Comparison of ENCODE assay signal across 14 cellular contexts in the genomic region with DNA sequence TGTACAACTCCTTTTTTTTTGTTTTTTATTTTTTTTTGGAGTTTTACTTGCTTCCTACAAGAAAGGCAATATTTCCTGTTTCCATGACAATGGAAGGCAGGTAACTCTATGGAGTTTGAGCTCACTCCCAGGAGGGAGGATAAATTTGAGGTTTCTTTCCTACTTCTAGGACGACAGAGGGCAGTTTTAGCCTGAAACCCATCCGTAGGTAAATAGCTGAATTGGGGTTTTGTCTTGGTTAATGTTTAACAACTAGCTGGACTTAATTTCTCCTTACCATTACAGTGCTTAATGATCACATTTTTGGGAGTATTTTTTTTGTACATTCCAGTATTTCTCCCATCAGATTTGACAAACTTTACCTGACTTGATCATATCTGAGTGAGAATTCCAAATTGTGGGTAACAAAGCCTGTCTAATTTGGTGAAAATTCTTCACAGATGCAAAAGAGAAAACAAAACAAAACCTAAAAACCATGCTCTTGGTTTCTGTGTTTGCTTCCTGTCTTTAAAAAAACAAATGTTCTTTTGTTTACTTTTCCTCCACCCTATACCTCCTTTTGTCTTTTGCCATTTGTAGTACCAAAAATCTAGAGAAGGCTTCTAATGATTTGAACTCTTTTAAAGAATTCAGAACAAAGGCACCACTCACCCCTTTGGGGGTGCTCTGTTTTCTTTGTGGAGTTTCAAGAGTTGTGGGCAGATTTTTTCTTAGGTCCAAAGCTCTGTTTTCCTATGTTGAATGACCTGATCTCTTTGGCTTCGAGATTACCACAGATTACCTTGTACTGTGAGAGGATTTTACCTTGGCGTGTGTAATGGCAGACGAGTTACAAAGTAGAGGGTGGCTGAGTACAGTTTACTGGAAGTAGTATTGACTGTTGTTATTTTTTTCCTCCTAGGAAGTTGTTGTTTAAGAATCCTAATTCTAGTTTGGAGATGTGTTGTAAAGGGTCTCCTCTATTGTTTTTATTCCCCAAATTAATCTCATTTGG. TPM values are rescaled to one million over a fixed set of nuclear protein-coding genes. Genes with fewer than 3 reads are reported as not detected.
DNase-seq lines count a peak whose midpoint lies in the region; ATAC-seq, FAIRE-seq and TF ChIP-seq lines count a peak whose summit lies in the region.
"Not testable (repeated sequence)": the region's sequence is repeated elsewhere in the genome, so short reads cannot be mapped to it uniquely, and the experiment has no call there.
"Had no signal": no experiment of that assay in that cellular context is flagged by ENCODE, and none has a peak within 500 bp of the region (broad histone marks: within the 10 kb centered on the region; RNA-seq: fewer than 3 reads in every experiment).

No MANE protein-coding gene starts in this region.

- TF ChIP-seq CTCF in PC-3 (conservative IDR thresholded peaks at IDR 0.05; ENCODE audit: low read depth, low read length), result not testable (repeated sequence)

- H3K4me2 ChIP-seq in PC-3 (ENCODE audit: low read length), result not testable (repeated sequence)

- not testable (repeated sequence) for H3K27me3 ChIP-seq in PC-3 (ENCODE audit: low read length)

- FAIRE-seq in GM19239 (lab: Jason Lieb, UNC), result peak; percentile 87

- not testable (repeated sequence) for H3K4me1 ChIP-seq in PC-3 (ENCODE audit: insufficient read depth, low read length)

- H3K9ac ChIP-seq in PC-3 (ENCODE audit: low read length), result not testable (repeated sequence)

- not testable (repeated sequence) for H3F3A ChIP-seq in PC-3 (ENCODE audit: low read length, unreplicated experiment)

- H3K9me3 ChIP-seq in PC-3 (ENCODE audit: low read length), result not testable (repeated sequence)

- H3K4me3 ChIP-seq in PC-3 (ENCODE audit: low read length), result not testable (repeated sequence)

- H2AFZ ChIP-seq in PC-3 (ENCODE audit: low read length), result peak overlapping the region; percentile 27; the same call in 1 of the 2 replicates

- H4K20me1 ChIP-seq in PC-3 (ENCODE audit: low read length), result not testable (repeated sequence)

- CTCF ChIA-PET in PC-3 (lab: Charles Lee), result not testable (repeated sequence)

- H3K9me2 ChIP-seq in PC-3 (replicated peaks; ENCODE audit: low read length), result not testable (repeated sequence)

- not testable (repeated sequence) for H3K79me2 ChIP-seq in PC-3 (ENCODE audit: low read length)

- BruUV-seq in PC-3 (replicated peaks; lab: Mats Ljungman, UMichigan), result not testable (repeated sequence)

- H3K27ac ChIP-seq in PC-3 (ENCODE audit: low read length), result not testable (repeated sequence)

- H3K36me3 ChIP-seq in PC-3 (ENCODE audit: low read depth, low read length), result not testable (repeated sequence)

- POLR2A ChIA-PET in PC-3 (lab: Charles Lee; ENCODE audit: unreplicated experiment), result not testable (repeated sequence)

- intact Hi-C loops in PC-3 (cut with micrococcal nuclease), result not testable (repeated sequence)

- ATAC-seq in GM18517 (IDR thresholded peaks at IDR 0.05; ENCODE audit: unreplicated experiment), result peak; percentile 71
- ATAC-seq in GM21576 (IDR thresholded peaks at IDR 0.05; ENCODE audit: unreplicated experiment), result peak; percentile 70
- peak; percentile 74 for ATAC-seq in HG02840 (IDR thresholded peaks at IDR 0.05; ENCODE audit: low FRiP score, unreplicated experiment)
- peak; percentile 66 for ATAC-seq in HG03095 (IDR thresholded peaks at IDR 0.05; ENCODE audit: unreplicated experiment)
- ATAC-seq in HG03457 (IDR thresholded peaks at IDR 0.05; ENCODE audit: unreplicated experiment), result peak; percentile 36
- ATAC-seq in PC-3, result not testable (repeated sequence)

- not testable (repeated sequence) for DNase-seq in GM19239 (ENCODE audit: insufficient read length, low spot score); PC-3

RNA-seq across cellular contexts. Expression of a gene that starts 23.0 kb away (rescaled TPM):
- total RNA-seq in PC-3 (2014; rRNA removed), result not detected in 2 replicates
- total RNA-seq: activated CD8-positive, alpha-beta T cell treated with anti-CD3 and anti-CD28 coated beads for 36 hours; bronchial epithelial cell; fibroblast of lung; glomerular endothelial cell; HFFc6; psoas muscle; thoracic aorta had no signal
